Comparison of ENCODE assay signal across 10 cellular contexts in genomic region chr16:70198230-70198629, GRCh38. TPM values are rescaled to one million over a fixed set of nuclear protein-coding genes. Genes with fewer than 3 reads are reported as not detected.
DNase-seq lines count a peak whose midpoint lies in the region; ATAC-seq, FAIRE-seq and TF ChIP-seq lines count a peak whose summit lies in the region.
"Not testable (repeated sequence)": the region's sequence is repeated elsewhere in the genome, so short reads cannot be mapped to it uniquely, and the experiment has no call there.
"Had no signal": no experiment of that assay in that cellular context is flagged by ENCODE, and none has a peak within 500 bp of the region (broad histone marks: within the 10 kb centered on the region; RNA-seq: fewer than 3 reads in every experiment).

No MANE protein-coding gene starts in this region.

- not testable (repeated sequence) for H3K14ac ChIP-seq in neuronal stem cell (ENCODE audit: low read length)

- not testable (repeated sequence) for H2AFZ ChIP-seq in HepG2 (ENCODE audit: low read length)
- H2AFZ ChIP-seq in neuronal stem cell (ENCODE audit: low read length), result peak overlapping the region; percentile 45

- TF ChIP-seq RAD21 in HepG2 (CRISPR knock-in tag; IDR thresholded peaks at IDR 0.05), result not testable (repeated sequence)

- H3K9ac ChIP-seq in kidney (ENCODE audit: low read length in 2 of 2); HepG2 (ENCODE audit: insufficient read depth, low read depth, low read length): not testable (repeated sequence)
- peak overlapping the region; percentile 21 for H3K9ac ChIP-seq in neuronal stem cell (ENCODE audit: low read depth, low read length, poor library complexity)

- not testable (repeated sequence) for H2BK5ac ChIP-seq in neuronal stem cell (ENCODE audit: low read length)

- not testable (repeated sequence) for TF ChIP-seq POLR2A in adrenal gland (IDR thresholded peaks at IDR 0.05); HepG2 (IDR thresholded peaks at IDR 0.05; ENCODE audit: insufficient read depth in 1 of 2, low read depth in 2 of 2, low read length in 2 of 2); spleen (IDR thresholded peaks at IDR 0.05)

- H2AK5ac ChIP-seq in neuronal stem cell (ENCODE audit: low read depth, low read length), result not testable (repeated sequence)

- H4K91ac ChIP-seq in neuronal stem cell (ENCODE audit: low read depth, low read length, poor library complexity), result not testable (repeated sequence)

- H2BK120ac ChIP-seq in neuronal stem cell (ENCODE audit: low read depth, low read length), result not testable (repeated sequence)

- intact Hi-C loops in adrenal gland (cut with DNase I); kidney (cut with DNase I); HepG2 (cut with micrococcal nuclease; ENCODE audit: unreplicated experiment); spleen (cut with DNase I; ENCODE audit: low total_unique reads): not testable (repeated sequence)

- not testable (repeated sequence) for H3K23ac ChIP-seq in neuronal stem cell (ENCODE audit: low read depth, low read length, poor library complexity)

- in situ Hi-C loops in HepG2 (cut with HindIII; ENCODE audit: extremely low pct_ligation_motif_present, low pct_unique_long_range_greater_than_20kb), result not testable (repeated sequence)

- CTCF ChIA-PET in HepG2 (lab: Yijun Ruan, JAX; ENCODE audit: low intra/inter-chr PET ratio, low total read pairs), result not testable (repeated sequence)

- TF ChIP-seq EP300 in HepG2 (IDR thresholded peaks at IDR 0.05; ENCODE audit: low read depth in 2 of 2, low read length in 2 of 2); HepG2 (CRISPR knock-in tag; IDR thresholded peaks at IDR 0.05; ENCODE audit: borderline replicate concordance): not testable (repeated sequence)

- BruUV-seq in HepG2 (replicated peaks; lab: Mats Ljungman, UMichigan), result not testable (repeated sequence)

- H3K79me1 ChIP-seq in neuronal stem cell (ENCODE audit: low read depth, low read length), result not testable (repeated sequence)

- not testable (repeated sequence) for H3K27me3 ChIP-seq in adrenal gland; HepG2 (ENCODE audit: control insufficient read depth in 1 of 2, insufficient read depth in 2 of 2, low read length in 2 of 2); neuronal stem cell (ENCODE audit: control insufficient read depth in 3 of 3, insufficient read depth in 3 of 3, low read depth in 1 of 3, low read length in 3 of 3); spleen (replicated peaks in 1 of 7)

- H4K8ac ChIP-seq in neuronal stem cell (ENCODE audit: low read depth, low read length), result not testable (repeated sequence)

- not testable (repeated sequence) for H3K79me2 ChIP-seq in HepG2 (ENCODE audit: insufficient read depth, low read length)

- H3K4me2 ChIP-seq in HepG2 (ENCODE audit: low read depth, low read length), result peak overlapping the region; percentile 49; the same call in 1 of the 2 replicates
- H3K4me2 ChIP-seq in neuronal stem cell (ENCODE audit: insufficient read depth, low read length, poor library complexity, severe bottlenecking), result not testable (repeated sequence)

- not testable (repeated sequence) for H3K4ac ChIP-seq in neuronal stem cell (ENCODE audit: low read length)

- H3K4me3 ChIP-seq in adrenal gland; kidney (ENCODE audit: low read length in 2 of 2); HepG2 (replicated peaks in 1 of 3; ENCODE audit: insufficient read depth in 1 of 3, low read depth in 2 of 3, low read length in 3 of 3); neuronal stem cell (ENCODE audit: low read length in 2 of 2); spleen: not testable (repeated sequence)

- not testable (repeated sequence) for H3K18ac ChIP-seq in neuronal stem cell (ENCODE audit: low read length)

- H3K9me3 ChIP-seq in adrenal gland (replicated peaks in 1 of 3); kidney (ENCODE audit: control insufficient read depth in 1 of 2, low read length in 2 of 2); HepG2 (ENCODE audit: low read length); neuronal stem cell (replicated peaks in 1 of 2; ENCODE audit: control insufficient read depth in 2 of 2, insufficient read depth in 1 of 2, low read depth in 1 of 2, low read length in 2 of 2); spleen: not testable (repeated sequence)

- H3K4me1 ChIP-seq in adrenal gland (replicated peaks in 1 of 2), result peaks cover 10 to 11% of the 10 kb centered on the region in 2 donors
- H3K4me1 ChIP-seq in kidney (ENCODE audit: control insufficient read depth in 1 of 2, insufficient read depth in 1 of 2, low read depth in 1 of 2, low read length in 2 of 2); neuronal stem cell (ENCODE audit: control insufficient read depth in 2 of 2, insufficient read depth in 1 of 2, low read depth in 1 of 2, low read length in 2 of 2): not testable (repeated sequence)
- H3K4me1 ChIP-seq in HepG2 (ENCODE audit: insufficient read depth, low read length), result peaks cover 20% of the 10 kb centered on the region
- H3K4me1 ChIP-seq in spleen, result peaks cover 0 to 25% (median 6%) of the 10 kb centered on the region in 6 donors

- 54 to 80% (median 67%) methylated on average over 4 to 9 of the region's 9 CpGs for WGBS in adrenal gland, 4 donors
- 68% methylated on average over 4 of the region's 9 CpGs for WGBS in HepG2 (ENCODE audit: low lambda C conversion rate)
- no CpG with 5 or more reads among the region's 9 CpGs for WGBS in neuronal stem cell (ENCODE audit: extremely low coverage in 2 of 2, insufficient read length in 2 of 2, insufficient replicate concordance in 1 of 2), 2 donors
- 75 to 100% (median 84%) methylated on average over 3 to 9 of the region's 9 CpGs for WGBS in spleen, 5 donors

- not testable (repeated sequence) for FAIRE-seq in kidney (lab: Jason Lieb, UNC); HepG2 (lab: Jason Lieb, UNC)

- not testable (repeated sequence) for ATAC-seq in HepG2

- H2BK15ac ChIP-seq in neuronal stem cell (ENCODE audit: low read length), result not testable (repeated sequence)

- peak in 1 of 7 donors; percentile 57 for DNase-seq in adrenal gland
- DNase-seq in kidney, result peak; percentile 70
- not testable (repeated sequence) for DNase-seq in HepG2 (ENCODE audit: low spot score); neuronal stem cell (ENCODE audit: low spot score)
- peak; percentile 53 for DNase-seq in spleen

- TF ChIP-seq CTCF in adrenal gland (IDR thresholded peaks at IDR 0.05); kidney (IDR thresholded peaks at IDR 0.05; ENCODE audit: borderline replicate concordance, extremely low read depth, insufficient read depth); HepG2 (CRISPR knock-in tag; IDR thresholded peaks at IDR 0.05); spleen (IDR thresholded peaks at IDR 0.05 in 8 of 11, conservative IDR thresholded peaks at IDR 0.05 in 3 of 11): not testable (repeated sequence)

- H3K27ac ChIP-seq in adrenal gland (peak overlapping the region; percentile 39 to 91 (median 72)), spleen (peak overlapping the region in 4 of 8 donors; percentile 11 to 41 (median 36))
- not testable (repeated sequence) for H3K27ac ChIP-seq in kidney (ENCODE audit: low read depth in 2 of 2, low read length in 2 of 2); HepG2 (ENCODE audit: extremely low read length, insufficient read depth, low read length); neuronal stem cell (replicated peaks; ENCODE audit: low read length)

- H4K20me1 ChIP-seq in HepG2 (ENCODE audit: insufficient read depth, low read length), result not testable (repeated sequence)

- POLR2A ChIA-PET in HepG2 (lab: Yijun Ruan, JAX), result not testable (repeated sequence)

- not testable (repeated sequence) for H3K36me3 ChIP-seq in adrenal gland (replicated peaks in 1 of 2); kidney (ENCODE audit: control insufficient read depth in 1 of 2, insufficient read depth in 2 of 2, low read length in 2 of 2); HepG2 (replicated peaks in 1 of 2; ENCODE audit: control insufficient read depth in 1 of 2, insufficient read depth in 2 of 2, low read length in 2 of 2); neuronal stem cell (replicated peaks in 1 of 2; ENCODE audit: control insufficient read depth in 2 of 2, insufficient read depth in 2 of 2, low read length in 2 of 2); spleen

- H2BK12ac ChIP-seq in neuronal stem cell (ENCODE audit: low read length), result not testable (repeated sequence)

RNA-seq across cellular contexts. Expression of gene CLEC18C, which starts 24.6 kb away (rescaled TPM):
- 1 to 10 TPM in 3 of 8 donors, under 1 TPM in 2, not detected in 3; 0.25 to 2.9 (median 1.5) TPM for total RNA-seq in adrenal gland
- 1 to 10 TPM in 1 of 3 donors, under 1 TPM in 2; 0.17 to 2.0 (median 0.26) TPM for polyA plus RNA-seq in adrenal gland
- total RNA-seq in kidney, result 0.57 TPM
- 67.9 TPM for polyA plus RNA-seq in kidney (ENCODE audit: insufficient read depth, low read depth, low replicate concordance)
- total RNA-seq in HepG2 (2016; rRNA removed; fragmentation: Illumina TruSeq; extraction: Trizol), result 0.13 and 0.15 TPM in 2 replicates
- not detected in 2 replicates for total RNA-seq in HepG2 (2016; cell fraction: cytosol; rRNA removed; fragmentation: Illumina TruSeq; extraction: Trizol; ENCODE audit: low read depth)
- not detected in 2 replicates for total RNA-seq in HepG2 (2016; cell fraction: insoluble cytoplasmic fraction; rRNA removed; fragmentation: Illumina TruSeq; extraction: Trizol)
- total RNA-seq in HepG2 (2016; cell fraction: membrane; rRNA removed; fragmentation: Illumina TruSeq; extraction: Trizol), result not detected in 2 replicates
- total RNA-seq in HepG2 (2016; cell fraction: nucleus; rRNA removed; fragmentation: Illumina TruSeq; extraction: Trizol), result 0.66 TPM in 1 of 2 replicates, not detected in the other
- 0.29 and 0.50 TPM in 2 replicates for polyA plus RNA-seq in HepG2 (2011; rRNA removed)
- polyA plus RNA-seq in HepG2 (2011; cell fraction: cytosol; rRNA removed), result 0.13 and 0.29 TPM in 2 replicates
- 2.9 and 3.6 TPM in 2 replicates for polyA plus RNA-seq in HepG2 (2011; cell fraction: nucleus; rRNA removed)
- polyA plus RNA-seq in HepG2 (2012), result 0.28 and 0.29 TPM in 2 replicates
- polyA plus RNA-seq in HepG2 (2016; cell fraction: cytosol; fragmentation: Illumina TruSeq; extraction: Trizol; ENCODE audit: low read depth), result not detected in 2 replicates
- not detected in 2 replicates for polyA plus RNA-seq in HepG2 (2016; cell fraction: insoluble cytoplasmic fraction; fragmentation: Illumina TruSeq; extraction: Trizol; ENCODE audit: low read depth)
- not detected in 2 replicates for polyA plus RNA-seq in HepG2 (2016; cell fraction: membrane; fragmentation: Illumina TruSeq; extraction: Trizol; ENCODE audit: low read depth)
- 0.59 TPM in 1 of 2 replicates, not detected in the other for polyA plus RNA-seq in HepG2 (2016; cell fraction: nucleus; fragmentation: Illumina TruSeq; extraction: Trizol; ENCODE audit: insufficient read depth, low read depth)
- polyA minus RNA-seq in HepG2 (2011; rRNA and poly(A)+ RNA removed; ENCODE audit: low replicate concordance), result 0.37 and 2.3 TPM in 2 replicates
- not detected in 2 replicates for polyA minus RNA-seq in HepG2 (2011; cell fraction: cytosol; rRNA and poly(A)+ RNA removed)
- polyA minus RNA-seq in HepG2 (2011; cell fraction: nucleus; rRNA and poly(A)+ RNA removed), result 1.2 and 3.0 TPM in 2 replicates
- 6.3 TPM for polyA plus RNA-seq in neuronal stem cell (2013, experiment 1 of 2)
- 6.5 TPM for polyA plus RNA-seq in neuronal stem cell (2013, experiment 2 of 2)
- 1 to 10 TPM in 1 of 7 donors, under 1 TPM in 4, not detected in 2; 0.28 to 1.2 (median 0.60) TPM for total RNA-seq in spleen
- polyA plus RNA-seq in spleen, result under 1 TPM; 0.09 to 0.42 (median 0.11) TPM
- total RNA-seq: CD4-positive, alpha-beta T cell had no signal
- polyA plus RNA-seq: AG04450; CD14-positive monocyte; CD4-positive, alpha-beta memory T cell; CD8-positive, alpha-beta memory T cell had no signal

RNA-seq across cellular contexts. Expression of gene EXOSC6, which starts 53.5 kb away (rescaled TPM):
- total RNA-seq in adrenal gland (10 to 100 TPM; 20.7 to 49.6 (median 30.5) TPM), kidney (22.6 TPM), HepG2 (2016; rRNA removed; fragmentation: Illumina TruSeq; extraction: Trizol) (37.3 and 39.9 TPM in 2 replicates), spleen (10 to 100 TPM; 19.2 to 35.1 (median 24.8) TPM)
- polyA plus RNA-seq in adrenal gland (10 to 100 TPM; 12.0 to 17.5 (median 12.6) TPM), kidney (ENCODE audit: insufficient read depth, low read depth, low replicate concordance) (13.1 TPM), HepG2 (2011; rRNA removed) (11.9 and 13.1 TPM in 2 replicates), spleen (10 to 100 TPM; 10.6 to 16.4 (median 11.6) TPM)
- 5.3 and 5.4 TPM in 2 replicates for total RNA-seq in HepG2 (2016; cell fraction: cytosol; rRNA removed; fragmentation: Illumina TruSeq; extraction: Trizol; ENCODE audit: low read depth)
- 34.7 and 39.3 TPM in 2 replicates for total RNA-seq in HepG2 (2016; cell fraction: insoluble cytoplasmic fraction; rRNA removed; fragmentation: Illumina TruSeq; extraction: Trizol)
- 18.9 and 19.3 TPM in 2 replicates for total RNA-seq in HepG2 (2016; cell fraction: membrane; rRNA removed; fragmentation: Illumina TruSeq; extraction: Trizol)
- 16.9 and 19.9 TPM in 2 replicates for total RNA-seq in HepG2 (2016; cell fraction: nucleus; rRNA removed; fragmentation: Illumina TruSeq; extraction: Trizol)
- polyA plus RNA-seq in HepG2 (2011; cell fraction: cytosol; rRNA removed), result 9.7 and 11.4 TPM in 2 replicates
- 9.3 and 9.8 TPM in 2 replicates for polyA plus RNA-seq in HepG2 (2011; cell fraction: nucleus; rRNA removed)
- polyA plus RNA-seq in HepG2 (2012), result 7.2 and 9.5 TPM in 2 replicates
- 3.1 and 3.2 TPM in 2 replicates for polyA plus RNA-seq in HepG2 (2016; cell fraction: cytosol; fragmentation: Illumina TruSeq; extraction: Trizol; ENCODE audit: low read depth)
- 28.6 and 29.3 TPM in 2 replicates for polyA plus RNA-seq in HepG2 (2016; cell fraction: insoluble cytoplasmic fraction; fragmentation: Illumina TruSeq; extraction: Trizol; ENCODE audit: low read depth)
- polyA plus RNA-seq in HepG2 (2016; cell fraction: membrane; fragmentation: Illumina TruSeq; extraction: Trizol; ENCODE audit: low read depth), result 8.0 and 8.8 TPM in 2 replicates
- polyA plus RNA-seq in HepG2 (2016; cell fraction: nucleus; fragmentation: Illumina TruSeq; extraction: Trizol; ENCODE audit: insufficient read depth, low read depth), result 26.7 and 27.4 TPM in 2 replicates
- 8.3 and 9.3 TPM in 2 replicates for polyA minus RNA-seq in HepG2 (2011; rRNA and poly(A)+ RNA removed; ENCODE audit: low replicate concordance)
- 16.9 and 17.1 TPM in 2 replicates for polyA minus RNA-seq in HepG2 (2011; cell fraction: cytosol; rRNA and poly(A)+ RNA removed)
- 11.1 and 13.6 TPM in 2 replicates for polyA minus RNA-seq in HepG2 (2011; cell fraction: nucleus; rRNA and poly(A)+ RNA removed)
- 20.8 TPM for polyA plus RNA-seq in neuronal stem cell (2013, experiment 1 of 2)
- polyA plus RNA-seq in neuronal stem cell (2013, experiment 2 of 2), result 22.7 TPM
